In the genomic region with DNA sequence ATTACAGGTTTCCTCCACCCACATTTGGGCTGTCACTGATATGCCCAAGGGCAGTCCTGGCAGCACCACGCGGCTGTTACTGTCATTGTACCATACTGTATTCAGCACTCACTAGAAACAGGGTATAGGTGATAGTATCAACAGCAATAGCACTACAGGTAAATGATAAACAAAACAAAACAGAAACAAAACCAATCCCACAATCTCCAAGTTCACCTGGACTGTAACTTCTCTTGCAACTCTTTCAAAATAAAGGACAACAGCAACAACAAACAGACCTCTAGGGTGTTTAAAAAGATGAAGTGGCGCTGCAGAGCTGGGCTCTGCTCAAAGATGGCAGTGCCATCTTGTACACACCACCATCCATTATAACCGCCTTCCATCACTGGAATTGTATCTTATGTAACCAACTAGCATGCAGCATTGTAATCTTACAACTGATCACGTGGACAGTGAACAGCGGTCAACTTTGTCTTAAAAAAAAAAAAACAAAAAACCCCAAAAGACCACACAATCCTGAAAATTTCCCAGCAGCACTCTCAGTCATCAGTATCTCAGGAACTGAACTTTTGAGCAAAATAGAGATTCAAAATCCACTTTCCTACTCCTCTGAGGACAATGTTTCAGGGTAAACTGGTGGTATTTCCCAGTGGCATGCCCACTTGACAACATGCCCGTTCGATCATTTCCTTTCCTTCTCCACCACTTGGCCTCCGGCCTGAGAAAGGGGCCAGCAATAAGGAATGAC, we compare ENCODE assay signal across 1 cellular context.
TF ChIP-seq lines count a peak whose summit lies in the region.

No MANE protein-coding gene starts in this region.

TF ChIP-seq in SK-N-SH treated with all-trans-retinoic acid at 6 μM for 48 hours, 23 proteins besides CTCF, POLR2A, EP300 and RAD21 (continued from another document):
- TF ChIP-seq, protein P1, sequence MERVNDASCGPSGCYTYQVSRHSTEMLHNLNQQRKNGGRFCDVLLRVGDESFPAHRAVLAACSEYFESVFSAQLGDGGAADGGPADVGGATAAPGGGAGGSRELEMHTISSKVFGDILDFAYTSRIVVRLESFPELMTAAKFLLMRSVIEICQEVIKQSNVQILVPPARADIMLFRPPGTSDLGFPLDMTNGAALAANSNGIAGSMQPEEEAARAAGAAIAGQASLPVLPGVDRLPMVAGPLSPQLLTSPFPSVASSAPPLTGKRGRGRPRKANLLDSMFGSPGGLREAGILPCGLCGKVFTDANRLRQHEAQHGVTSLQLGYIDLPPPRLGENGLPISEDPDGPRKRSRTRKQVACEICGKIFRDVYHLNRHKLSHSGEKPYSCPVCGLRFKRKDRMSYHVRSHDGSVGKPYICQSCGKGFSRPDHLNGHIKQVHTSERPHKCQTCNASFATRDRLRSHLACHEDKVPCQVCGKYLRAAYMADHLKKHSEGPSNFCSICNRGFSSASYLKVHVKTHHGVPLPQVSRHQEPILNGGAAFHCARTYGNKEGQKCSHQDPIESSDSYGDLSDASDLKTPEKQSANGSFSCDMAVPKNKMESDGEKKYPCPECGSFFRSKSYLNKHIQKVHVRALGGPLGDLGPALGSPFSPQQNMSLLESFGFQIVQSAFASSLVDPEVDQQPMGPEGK (CRISPR knock-in tag; IDR thresholded peaks at IDR 0.05; ENCODE audit: borderline replicate concordance), result no peak; the same call in 1 of the 2 replicates
- no peak for TF ChIP-seq ZNF8 (CRISPR knock-in tag; IDR thresholded peaks at IDR 0.05)
- TF ChIP-seq ISL1 (CRISPR knock-in tag; IDR thresholded peaks at IDR 0.05), result no peak
- no peak for TF ChIP-seq ZNF565 (CRISPR knock-in tag; conservative IDR thresholded peaks at IDR 0.05; ENCODE audit: low read depth)
- 0 out of 2 replicates have a peak, but pooled peaks have one; percentile 19 for TF ChIP-seq TSHZ2 (CRISPR knock-in tag; IDR thresholded peaks at IDR 0.05)
- no peak; the same call in 1 of the 2 replicates for TF ChIP-seq RARB (CRISPR knock-in tag; IDR thresholded peaks at IDR 0.05)
- no peak for TF ChIP-seq PPARA (CRISPR knock-in tag; IDR thresholded peaks at IDR 0.05; ENCODE audit: borderline replicate concordance)
